ENCODE assay signal across 1 cellular context in genomic region chr20:53735536-53736050, GRCh38.
TF ChIP-seq lines count a peak whose summit lies in the region.

No MANE protein-coding gene starts in this region.

TF ChIP-seq in GM12878, 131 proteins besides CTCF, POLR2A, EP300 and RAD21 (continued from another document):
- TF ChIP-seq MLLT1 (IDR thresholded peaks at IDR 0.05) = no peak
- no peak for TF ChIP-seq NRF1 (conservative IDR thresholded peaks at IDR 0.05; ENCODE audit: low read depth, low read length)
